Comparison of ENCODE assay signal across 12 cellular contexts in the genomic region with DNA sequence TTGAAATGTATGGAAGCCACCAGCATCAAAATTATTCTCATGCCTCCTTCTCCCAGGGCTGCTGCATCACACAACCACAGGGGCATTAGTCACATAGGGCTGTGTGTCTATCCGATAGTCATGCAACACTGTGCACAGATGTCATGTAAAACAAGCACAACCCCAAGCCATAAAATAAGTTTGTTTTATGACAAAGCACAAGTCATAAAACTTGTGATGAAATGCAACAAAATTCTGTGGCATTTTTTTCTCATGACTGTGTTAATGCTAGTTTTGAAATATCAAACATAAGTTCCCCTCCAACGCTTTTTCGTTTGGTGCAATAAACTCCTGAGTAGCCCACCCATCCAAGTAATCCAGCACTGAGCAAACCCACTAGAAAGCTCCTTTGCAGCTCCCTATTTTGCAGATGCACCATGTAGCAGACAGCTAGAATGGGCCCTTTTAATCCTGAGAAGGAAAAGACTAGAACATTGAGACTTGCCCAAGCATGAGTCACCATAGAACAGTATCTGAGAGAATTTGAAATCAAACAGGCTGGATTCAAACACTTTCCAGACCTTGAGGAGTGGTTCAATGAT.
DNase-seq lines count a peak whose midpoint lies in the region; ATAC-seq and TF ChIP-seq lines count a peak whose summit lies in the region.
"Had no signal": no experiment of that assay in that cellular context is flagged by ENCODE, and none has a peak within 500 bp of the region (broad histone marks: within the 10 kb centered on the region; RNA-seq: fewer than 3 reads in every experiment).

No MANE protein-coding gene starts in this region.

- H3K4me3 ChIP-seq in upper lobe of left lung: no peak overlapping the region
- H3K4me3 ChIP-seq: testis had no signal

- H3K27me3 ChIP-seq in foreskin keratinocyte (no peaks in the 10 kb centered on the region), upper lobe of left lung (no peaks in the 10 kb centered on the region)
- H3K27me3 ChIP-seq: testis had no signal

- TF ChIP-seq EP300 in upper lobe of left lung (IDR thresholded peaks at IDR 0.05): no peak

- TF ChIP-seq POLR2A in upper lobe of left lung (IDR thresholded peaks at IDR 0.05): no peak

- TF ChIP-seq CTCF in foreskin keratinocyte (conservative IDR thresholded peaks at IDR 0.05) (no peak), upper lobe of left lung (IDR thresholded peaks at IDR 0.05) (no peak)

- no peaks in the 10 kb centered on the region for H3K9me3 ChIP-seq in upper lobe of left lung
- H3K9me3 ChIP-seq: testis had no signal

- peak; percentile 97 for DNase-seq in HS-5 (ENCODE audit: low read depth)
- peak; percentile 51 for DNase-seq in T1000 (lab: John Stamatoyannopoulos, UW)
- DNase-seq in foreskin keratinocyte: peak; percentile 93 to 96
- peak in 1 of 2 donors; percentile 38 for DNase-seq in upper lobe of left lung
- DNase-seq in activated CD4-positive, alpha-beta T cell treated with anti-CD3 and anti-CD28 coated beads for 48 hours: no peak
- no peak for DNase-seq in NCI-H1105 treated with DMSO at 0.1 percent for 48 hours (lab: John Stamatoyannopoulos, UW)
- DNase-seq in SHP77 (lab: John Stamatoyannopoulos, UW): no peak
- DNase-seq in DMS53 treated with DMSO at 0.1 percent for 48 hours (lab: John Stamatoyannopoulos, UW; ENCODE audit: unreplicated experiment): no peak
- DNase-seq: activated CD8-positive, alpha-beta T cell treated with anti-CD3 and anti-CD28 coated beads for 36 hours; nephron progenitor cell; stimulated activated CD4-positive, alpha-beta T cell treated with anti-CD3 and anti-CD28 coated beads, Interleukin-4, amount 100 ng/mL, for 24 hours; testis had no signal

- H3K4me1 ChIP-seq in foreskin keratinocyte (peaks cover 44% of the 10 kb centered on the region), upper lobe of left lung (peaks cover 0 to 7% (median 4%) of the 10 kb centered on the region in 4 donors)

- peak; percentile 93 for ATAC-seq in foreskin keratinocyte
- ATAC-seq in upper lobe of left lung (ENCODE audit: low FRiP score in 2 of 2): peak; percentile 32 to 54
- ATAC-seq: activated CD8-positive, alpha-beta T cell treated with anti-CD3 and anti-CD28 coated beads for 36 hours had no signal

- H3K27ac ChIP-seq in foreskin keratinocyte (peak overlapping the region; percentile 94), upper lobe of left lung (peak overlapping the region; percentile 17 to 66 (median 52))
- H3K27ac ChIP-seq: testis had no signal

- WGBS in upper lobe of left lung, 2 donors: 65 to 74% methylated on average over 3 of the region's 3 CpGs

- no peaks in the 10 kb centered on the region for H3K36me3 ChIP-seq in upper lobe of left lung

Comparison
In these comparisons a context has a peak if more than half of its experiments do, and no peak if none do; other contexts are left out.
1. DNase-seq: peak in HS-5 (single experiment), T1000 (single experiment) and foreskin keratinocyte (2 of 2); none in activated CD4-positive, alpha-beta T cell treated with anti-CD3 and anti-CD28 coated beads for 48 hours (single experiment), NCI-H1105 treated with DMSO at 0.1 percent for 48 hours (single experiment), SHP77 (0 of 2) and DMS53 treated with DMSO at 0.1 percent for 48 hours (single experiment).